9 cellular contexts compared by ENCODE assay signal in the genomic region with DNA sequence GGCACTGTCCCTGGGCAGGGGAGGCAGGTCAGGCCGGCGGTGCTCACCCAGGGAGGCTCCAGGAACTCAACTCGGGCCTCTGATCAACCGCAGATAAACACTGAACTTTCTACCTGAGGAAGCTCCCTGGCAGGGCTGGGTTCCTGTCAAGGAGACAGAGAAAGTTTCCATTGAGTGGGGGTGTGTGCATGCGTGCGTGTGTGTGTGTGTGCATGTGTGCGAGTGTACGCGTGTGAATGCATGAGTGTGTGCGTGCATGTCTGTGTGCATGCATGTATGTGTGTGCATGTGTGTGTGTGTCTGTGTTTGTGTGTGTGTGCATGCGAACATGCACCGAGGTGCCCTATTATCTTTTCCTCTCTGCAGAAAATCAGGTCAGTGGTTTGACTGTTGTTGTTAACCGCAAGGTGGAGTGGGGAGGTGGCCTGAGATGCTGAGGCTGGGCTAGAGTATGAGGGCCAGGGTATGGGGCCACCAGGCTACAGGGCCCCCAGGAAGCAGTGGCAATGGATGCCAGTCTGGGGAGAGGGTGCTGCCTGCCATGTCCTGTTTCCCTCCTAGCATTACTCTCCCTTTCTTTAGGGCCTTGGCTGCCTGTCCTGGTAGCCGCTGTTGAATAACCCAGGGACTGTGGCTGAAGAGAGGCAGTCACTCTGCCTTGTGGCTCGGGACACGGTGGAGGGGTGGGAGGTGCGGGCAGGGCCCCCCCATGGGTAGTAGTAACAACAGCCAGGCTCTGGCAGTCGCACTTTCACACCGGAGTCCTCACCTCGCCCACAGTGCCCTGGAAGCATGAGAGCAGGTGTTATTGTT. TPM values are rescaled to one million over a fixed set of nuclear protein-coding genes. Genes with fewer than 3 reads are reported as not detected.
DNase-seq lines count a peak whose midpoint lies in the region; ATAC-seq and TF ChIP-seq lines count a peak whose summit lies in the region.
"Had no signal": no experiment of that assay in that cellular context is flagged by ENCODE, and none has a peak within 500 bp of the region (broad histone marks: within the 10 kb centered on the region; RNA-seq: fewer than 3 reads in every experiment).

No MANE protein-coding gene starts in this region.

- peak overlapping the region in 1 of 5 donors; percentile 17 for H3K4me3 ChIP-seq in subcutaneous abdominal adipose tissue (ENCODE audit: low read depth in 1 of 5, low read length in 5 of 5)
- peak overlapping the region in 1 of 2 donors; percentile 7 for H3K4me3 ChIP-seq in foreskin fibroblast (ENCODE audit: low read depth in 1 of 2, low read length in 2 of 2)

- peaks cover 42 to 75% (median 74%) of the 10 kb centered on the region in 5 donors for H3K4me1 ChIP-seq in subcutaneous abdominal adipose tissue (ENCODE audit: control insufficient read depth in 5 of 5, insufficient read depth in 5 of 5, low read length in 5 of 5)

- peak overlapping the region; percentile 97 to 100 for H3K27ac Mint-ChIP-seq in activated naive CD4-positive, alpha-beta T cell treated with anti-CD3 and anti-CD28 coated beads, Interleukin-2, amount 50 U/mL, for 72 hours
- peak overlapping the region; percentile 92 for H3K27ac Mint-ChIP-seq in mesothelial cell of epicardium

- H3K9me3 ChIP-seq in subcutaneous abdominal adipose tissue (ENCODE audit: control insufficient read depth in 5 of 5, low read length in 5 of 5): peaks cover 0 to 2% (median 0%) of the 10 kb centered on the region in 5 donors

- H3K36me3 ChIP-seq in subcutaneous abdominal adipose tissue (ENCODE audit: control insufficient read depth in 5 of 5, insufficient read depth in 5 of 5, low read length in 5 of 5): no peaks in the 10 kb centered on the region

- H3K27me3 ChIP-seq in subcutaneous abdominal adipose tissue (ENCODE audit: control insufficient read depth in 5 of 5, insufficient read depth in 4 of 5, low read length in 5 of 5): peaks cover 0 to 3% (median 0%) of the 10 kb centered on the region in 5 donors

- TF ChIP-seq CTCF in mesothelial cell of epicardium (IDR thresholded peaks at IDR 0.05; ENCODE audit: unreplicated experiment) (no peak), foreskin fibroblast (IDR thresholded peaks at IDR 0.05; ENCODE audit: low read depth, low read length) (no peak)

- H3K9ac ChIP-seq in subcutaneous abdominal adipose tissue (ENCODE audit: low read length in 5 of 5): peak overlapping the region; percentile 48 to 81 (median 58)

- H3K36me3 Mint-ChIP-seq in activated naive CD4-positive, alpha-beta T cell treated with anti-CD3 and anti-CD28 coated beads, Interleukin-2, amount 50 U/mL, for 72 hours: peaks cover 0 to 5% of the 10 kb centered on the region in 2 donors
- H3K36me3 Mint-ChIP-seq in mesothelial cell of epicardium: no peaks in the 10 kb centered on the region

- DNase-seq in T-helper 2 cell (peak in 4 of 5 experiments; percentile 40 to 91 (median 70)), mesothelial cell of epicardium (ENCODE audit: low spot score in 2 of 2, unreplicated experiment in 2 of 2) (no peak), NAMALWA (ENCODE audit: low spot score) (no peak), foreskin fibroblast (no peak), KBM-7 (no peak), SHP77 (lab: John Stamatoyannopoulos, UW) (no peak)
- peak; percentile 67 to 79 for DNase-seq in activated naive CD4-positive, alpha-beta T cell treated with anti-CD3 and anti-CD28 coated beads, Interleukin-2, amount 50 U/mL, for 72 hours (ENCODE audit: low spot score in 2 of 2)

- peak; percentile 27 to 56 for ATAC-seq in activated naive CD4-positive, alpha-beta T cell treated with anti-CD3 and anti-CD28 coated beads, Interleukin-2, amount 50 U/mL, for 72 hours

- H3K27me3 Mint-ChIP-seq in mesothelial cell of epicardium (ENCODE audit: low read depth): no peaks in the 10 kb centered on the region

- H3K4me1 Mint-ChIP-seq in mesothelial cell of epicardium: peaks cover 68% of the 10 kb centered on the region

- in situ Hi-C loops in KBM-7 (cut with MboI; ENCODE audit: low pct_unique_long_range_greater_than_20kb, low sequenced_read_pairs): no loop called here

- H3K27ac ChIP-seq in subcutaneous abdominal adipose tissue (ENCODE audit: low read depth, low read length): peak overlapping the region; percentile 95

- H3K9me3 Mint-ChIP-seq in activated naive CD4-positive, alpha-beta T cell treated with anti-CD3 and anti-CD28 coated beads, Interleukin-2, amount 50 U/mL, for 72 hours: no peaks in the 10 kb centered on the region
- H3K9me3 Mint-ChIP-seq in mesothelial cell of epicardium: no peaks in the 10 kb centered on the region

- H3K4me3 Mint-ChIP-seq in mesothelial cell of epicardium: no peak overlapping the region

RNA-seq across cellular contexts. Expression of gene CCR7, which starts 24.0 kb away (rescaled TPM):
- total RNA-seq in activated naive CD4-positive, alpha-beta T cell treated with anti-CD3 and anti-CD28 coated beads, Interleukin-2, amount 50 U/mL, for 72 hours: 100 to 1,000 TPM; 287 to 301 TPM
- 0.09 TPM in 1 of 3 replicates, not detected in the others for total RNA-seq in mesothelial cell of epicardium
- total RNA-seq: endothelial cell of umbilical vein had no signal

RNA-seq across cellular contexts. Expression of gene TNS4, which starts 39.8 kb away (rescaled TPM):
- total RNA-seq in activated naive CD4-positive, alpha-beta T cell treated with anti-CD3 and anti-CD28 coated beads, Interleukin-2, amount 50 U/mL, for 72 hours: 10 to 100 TPM in 1 of 2 donors, 1 to 10 TPM in 1; 1.7 to 11.6 TPM
- 0.07 TPM in 1 of 3 replicates, not detected in the others for total RNA-seq in mesothelial cell of epicardium
- total RNA-seq: endothelial cell of umbilical vein had no signal

Comparison
In these comparisons a context has a peak if more than half of its experiments do, and no peak if none do; other contexts are left out.
1. DNase-seq: peak in T-helper 2 cell (4 of 5) and activated naive CD4-positive, alpha-beta T cell treated with anti-CD3 and anti-CD28 coated beads, Interleukin-2, amount 50 U/mL, for 72 hours (2 of 2); none in mesothelial cell of epicardium (0 of 2), NAMALWA (single experiment), foreskin fibroblast (0 of 2), KBM-7 (single experiment) and SHP77 (0 of 2).
2. RNA of gene CCR7, which starts 24.0 kb away (total RNA-seq): 287 to 301 TPM in activated naive CD4-positive, alpha-beta T cell treated with anti-CD3 and anti-CD28 coated beads, Interleukin-2, amount 50 U/mL, for 72 hours; 0.09 TPM in mesothelial cell of epicardium; every median in the first group is over 100 times any median in the second.